10 cellular contexts compared by ENCODE assay signal in the genomic region with DNA sequence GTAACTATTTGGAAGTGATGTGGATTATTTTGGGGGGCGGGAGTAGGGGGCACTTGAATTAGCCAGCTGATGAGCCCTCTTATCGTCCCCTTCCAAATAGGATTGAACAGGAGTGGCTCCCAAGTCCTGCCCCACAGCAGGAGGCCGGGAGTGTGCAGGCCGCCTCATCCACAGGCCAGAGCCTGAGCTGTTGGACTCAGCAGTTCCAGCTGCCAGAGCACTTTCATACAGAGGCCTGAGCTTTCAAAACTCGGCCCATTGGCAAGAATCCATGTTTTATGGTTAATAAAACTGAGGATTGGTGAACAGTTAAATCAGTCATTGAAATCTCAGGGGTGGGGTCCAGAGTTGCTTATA. TPM values are rescaled to one million over a fixed set of nuclear protein-coding genes. Genes with fewer than 3 reads are reported as not detected.
A peak's percentile ranks its signal among the peaks of the same experiment; 100 is the strongest.
DNase-seq lines count a peak whose midpoint lies in the region; ATAC-seq lines count a peak whose summit lies in the region.
"Had no signal": no experiment of that assay in that cellular context is flagged by ENCODE, and none has a peak within 500 bp of the region (broad histone marks: within the 10 kb centered on the region; RNA-seq: fewer than 3 reads in every experiment).

No MANE protein-coding gene starts in this region.

- intact Hi-C loops in left ventricle myocardium superior (cut with micrococcal nuclease): no loop called here

- H3K36me3 Mint-ChIP-seq in activated T-cell treated with anti-CD3 and anti-CD28 coated beads, Interleukin-2, amount 50 U/mL, for 4 hours (ENCODE audit: insufficient read depth): peaks cover 20% of the 10 kb centered on the region
- peaks cover 12% of the 10 kb centered on the region for H3K36me3 Mint-ChIP-seq in stimulated activated memory B cell treated with anti-CD40 and anti-IgM and Interleukin-4, amounts not matched to agents 10 μg/mL and 1 μg/mL and 100 μg/mL, for 72 hours

- in situ Hi-C loops in G401 (cut with HindIII; ENCODE audit: low sequenced_read_pairs): no loop called here

- no peaks in the 10 kb centered on the region for H3K9me3 Mint-ChIP-seq in activated T-cell treated with anti-CD3 and anti-CD28 coated beads, Interleukin-2, amount 50 U/mL, for 4 hours
- no peaks in the 10 kb centered on the region for H3K9me3 Mint-ChIP-seq in stimulated activated memory B cell treated with anti-CD40 and anti-IgM and Interleukin-4, amounts not matched to agents 10 μg/mL and 1 μg/mL and 100 μg/mL, for 72 hours

- peaks cover 90% of the 10 kb centered on the region for H3K4me1 Mint-ChIP-seq in activated T-cell treated with anti-CD3 and anti-CD28 coated beads, Interleukin-2, amount 50 U/mL, for 4 hours (ENCODE audit: low read depth)
- H3K4me1 Mint-ChIP-seq in stimulated activated memory B cell treated with anti-CD40 and anti-IgM and Interleukin-4, amounts not matched to agents 10 μg/mL and 1 μg/mL and 100 μg/mL, for 72 hours: peaks cover 71% of the 10 kb centered on the region

- peak; percentile 51 for DNase-seq in HCEC 1CT
- no peak for DNase-seq in activated T-cell treated with anti-CD3 and anti-CD28 coated beads, Interleukin-2, amount 50 U/mL, for 4 hours
- DNase-seq in left ventricle myocardium superior: peak; percentile 64
- DNase-seq in CD1c-positive myeloid dendritic cell (ENCODE audit: extremely low spot score): no peak
- DNase-seq in G401 (ENCODE audit: low spot score): no peak

- H3K27me3 Mint-ChIP-seq in activated T-cell treated with anti-CD3 and anti-CD28 coated beads, Interleukin-2, amount 50 U/mL, for 4 hours (ENCODE audit: low read depth): no peaks in the 10 kb centered on the region
- H3K27me3 Mint-ChIP-seq in stimulated activated memory B cell treated with anti-CD40 and anti-IgM and Interleukin-4, amounts not matched to agents 10 μg/mL and 1 μg/mL and 100 μg/mL, for 72 hours: no peaks in the 10 kb centered on the region

- H3K4me3 Mint-ChIP-seq in activated T-cell treated with anti-CD3 and anti-CD28 coated beads, Interleukin-2, amount 50 U/mL, for 4 hours: peak overlapping the region; percentile 78
- peak overlapping the region; percentile 76 for H3K4me3 Mint-ChIP-seq in stimulated activated memory B cell treated with anti-CD40 and anti-IgM and Interleukin-4, amounts not matched to agents 10 μg/mL and 1 μg/mL and 100 μg/mL, for 72 hours

- ATAC-seq in activated T-cell treated with anti-CD3 and anti-CD28 coated beads, Interleukin-2, amount 50 U/mL, for 4 hours: no peak
- ATAC-seq in left ventricle myocardium superior (peak; percentile 63), GM21526 (IDR thresholded peaks at IDR 0.05; ENCODE audit: low FRiP score, unreplicated experiment) (no peak), HG02571 (IDR thresholded peaks at IDR 0.05; ENCODE audit: unreplicated experiment) (no peak)
- no peak for ATAC-seq in stimulated activated memory B cell treated with anti-CD40 and anti-IgM and Interleukin-4, amounts not matched to agents 10 μg/mL and 1 μg/mL and 100 μg/mL, for 72 hours

- H3K27ac Mint-ChIP-seq in stimulated activated memory B cell treated with anti-CD40 and anti-IgM and Interleukin-4, amounts not matched to agents 10 μg/mL and 1 μg/mL and 100 μg/mL, for 72 hours: peak overlapping the region; percentile 94

RNA-seq across cellular contexts. Expression of a gene that starts 9.6 kb away (rescaled TPM):
- 10 to 100 TPM; 23.4 to 60.3 (median 27.5) TPM for total RNA-seq in activated T-cell treated with anti-CD3 and anti-CD28 coated beads, Interleukin-2, amount 50 U/mL, for 4 hours
- total RNA-seq in left ventricle myocardium superior: 20.7 TPM
- 11.0 and 38.4 TPM in 2 replicates for total RNA-seq in G401 (2014; rRNA removed; shearing (Covaris generic))

RNA-seq across cellular contexts. Expression of a gene that starts 34.5 kb away (rescaled TPM):
- not detected for total RNA-seq in activated T-cell treated with anti-CD3 and anti-CD28 coated beads, Interleukin-2, amount 50 U/mL, for 4 hours
- 0.25 TPM for total RNA-seq in left ventricle myocardium superior
- not detected in 2 replicates for total RNA-seq in G401 (2014; rRNA removed; shearing (Covaris generic))
- total RNA-seq: lung microvascular endothelial cell, M059J had no signal

Comparison
In these comparisons a context has a peak if more than half of its experiments do, and no peak if none do; other contexts are left out.
1. DNase-seq: peak in HCEC 1CT (single experiment) and left ventricle myocardium superior (single experiment); none in activated T-cell treated with anti-CD3 and anti-CD28 coated beads, Interleukin-2, amount 50 U/mL, for 4 hours (single experiment), CD1c-positive myeloid dendritic cell (single experiment) and G401 (single experiment).